In the genomic region with DNA sequence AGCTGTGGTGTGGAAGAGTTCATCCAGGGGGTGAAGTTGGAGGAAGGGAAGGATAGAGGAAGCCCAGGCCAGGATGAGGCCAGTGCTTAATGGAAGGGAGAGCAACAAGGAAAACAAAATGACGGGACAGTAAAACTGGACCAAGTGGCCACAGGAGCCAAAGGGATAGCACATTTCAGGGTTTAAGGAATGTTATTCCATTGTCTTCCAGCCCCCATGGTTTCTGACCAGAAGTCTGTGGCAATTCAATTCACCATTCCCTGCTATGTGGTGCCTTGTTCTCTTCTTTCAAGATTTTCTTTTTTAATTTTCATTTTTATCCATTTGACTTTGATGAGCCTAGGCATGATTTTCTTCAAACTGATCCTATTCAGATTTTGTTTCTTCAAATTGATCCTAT, we compare ENCODE assay signal across 26 cellular contexts. TPM values are rescaled to one million over a fixed set of nuclear protein-coding genes. Genes with fewer than 3 reads are reported as not detected.
DNase-seq lines count a peak whose midpoint lies in the region; ATAC-seq, FAIRE-seq and TF ChIP-seq lines count a peak whose summit lies in the region.
"Had no signal": no experiment of that assay in that cellular context is flagged by ENCODE, and none has a peak within 500 bp of the region (broad histone marks: within the 10 kb centered on the region; RNA-seq: fewer than 3 reads in every experiment).

No MANE protein-coding gene starts in this region.

- TF ChIP-seq POLR2A in A549 (IDR thresholded peaks at IDR 0.05; ENCODE audit: low read length) = no peak
- TF ChIP-seq POLR2A in HCT116 (IDR thresholded peaks at IDR 0.05; ENCODE audit: borderline replicate concordance, extremely low read depth, insufficient read depth, insufficient read length) = no peak
- no peak for TF ChIP-seq POLR2A in K562 (conservative IDR thresholded peaks at IDR 0.05)

- TF ChIP-seq RAD21 in A549 (conservative IDR thresholded peaks at IDR 0.05 in 1 of 2, IDR thresholded peaks at IDR 0.05 in 1 of 2) (no peak), HCT116 (IDR thresholded peaks at IDR 0.05; ENCODE audit: low read depth) (no peak), K562 (CRISPR knock-in tag; conservative IDR thresholded peaks at IDR 0.05 in 1 of 2, IDR thresholded peaks at IDR 0.05 in 1 of 2) (no peak)

- H3K9me1 ChIP-seq in K562 (ENCODE audit: control insufficient read depth, insufficient read depth, low read length) = no peaks in the 10 kb centered on the region

- H3K36me3 ChIP-seq in HCT116 (ENCODE audit: control insufficient read depth in 1 of 2, insufficient read depth in 2 of 2, low read length in 2 of 2) (no peaks in the 10 kb centered on the region), K562 (ENCODE audit: control insufficient read depth, insufficient read depth, low read length) (no peaks in the 10 kb centered on the region)
- H3K36me3 ChIP-seq: BE2C; BLaER1 treated with 17β-estradiol and CSF1 and Interleukin-3, amounts not matched to agents 10 nM and 100 nM had no signal

- H3K4me2 ChIP-seq in A549 (no peak overlapping the region), HCT116 (ENCODE audit: low read length) (no peak overlapping the region), K562 (ENCODE audit: insufficient read depth, low read length) (no peak overlapping the region)
- H3K4me2 ChIP-seq: BLaER1 treated with 17β-estradiol and CSF1 and Interleukin-3, amounts not matched to agents 10 nM and 100 nM had no signal

- H3K27ac ChIP-seq in A549 (no peak overlapping the region), HCT116 (ENCODE audit: low read depth, low read length) (no peak overlapping the region), K562 (ENCODE audit: extremely low read depth, low read depth, low read length) (no peak overlapping the region)
- H3K27ac ChIP-seq: BLaER1 treated with 17β-estradiol and CSF1 and Interleukin-3, amounts not matched to agents 10 nM and 100 nM; GM23248 had no signal

- RAD21 ChIA-PET in HCT116 (lab: Charles Lee; ENCODE audit: low non-redundant PET in 1 of 2, low total read pairs in 2 of 2, uncharacterized antibody in 2 of 2, unreplicated experiment in 2 of 2) = no interaction called here

- no peak overlapping the region for H3K4me3 ChIP-seq in A549
- no peak overlapping the region for H3K4me3 ChIP-seq in HCT116 (replicated peaks in 1 of 2; ENCODE audit: low read depth in 1 of 2, low read length in 2 of 2)
- no peak overlapping the region for H3K4me3 ChIP-seq in K562
- H3K4me3 ChIP-seq: BLaER1 treated with 17β-estradiol and CSF1 and Interleukin-3, amounts not matched to agents 10 nM and 100 nM; GM12878; GM23248 had no signal

- no peaks in the 10 kb centered on the region for H3K79me2 ChIP-seq in HCT116 (ENCODE audit: insufficient read depth, low read length)
- H3K79me2 ChIP-seq in K562 (ENCODE audit: control insufficient read depth, insufficient read depth, low read length) = no peaks in the 10 kb centered on the region

- H3K9me3 ChIP-seq in A549 = peaks cover 27% of the 10 kb centered on the region
- peaks cover 6 to 8% of the 10 kb centered on the region in 2 experiments; a peak in 2 of 4 replicates for H3K9me3 ChIP-seq in HCT116 (ENCODE audit: control insufficient read depth in 1 of 2, insufficient read depth in 1 of 2, low read depth in 1 of 2, low read length in 2 of 2)
- no peaks in the 10 kb centered on the region for H3K9me3 ChIP-seq in K562 (replicated peaks; ENCODE audit: control insufficient read depth, insufficient read depth, low read depth, low read length)
- H3K9me3 ChIP-seq: BE2C had no signal

- POLR2A ChIA-PET in A549 (lab: Yijun Ruan, JAX) (no interaction called here), HCT116 (lab: Charles Lee) (no interaction called here), K562 (lab: Yijun Ruan, JAX) (interaction anchor here (0.6 kb wide), 1 partner anchor 18 kb away, joined by 3 read pairs; no protein-coding TSS in a partner anchor)

- no peaks in the 10 kb centered on the region for H3K9me2 ChIP-seq in HCT116 (ENCODE audit: insufficient read depth)

- no peak overlapping the region for H2AFZ ChIP-seq in HCT116 (ENCODE audit: low read depth, low read length, poor library complexity, severe bottlenecking)
- no peak overlapping the region for H2AFZ ChIP-seq in K562 (ENCODE audit: low read depth, low read length)
- H2AFZ ChIP-seq: GM23248 had no signal

- H3K27ac Mint-ChIP-seq in activated T-helper 17 cell treated with anti-CD3 and anti-CD28 coated beads, Interleukin-2, amount 50 U/mL, for 72 hours = no peak overlapping the region
- H3K27ac Mint-ChIP-seq: CD14-positive monocyte; CD4-positive, alpha-beta T cell; HFFc6 had no signal

- no peak overlapping the region for H3K4me3 Mint-ChIP-seq in activated T-helper 17 cell treated with anti-CD3 and anti-CD28 coated beads, Interleukin-2, amount 50 U/mL, for 72 hours
- H3K4me3 Mint-ChIP-seq: CD4-positive, alpha-beta T cell; CD8-positive, alpha-beta memory T cell; HFFc6 had no signal

- H4K20me1 ChIP-seq in HCT116 (ENCODE audit: insufficient read depth) = no peaks in the 10 kb centered on the region
- no peaks in the 10 kb centered on the region for H4K20me1 ChIP-seq in K562 (replicated peaks; ENCODE audit: control insufficient read depth, insufficient read depth, low read length)
- H4K20me1 ChIP-seq: BLaER1 treated with 17β-estradiol and CSF1 and Interleukin-3, amounts not matched to agents 10 nM and 100 nM had no signal

- H3K9ac ChIP-seq in HCT116 (ENCODE audit: low read length) (no peak overlapping the region), K562 (ENCODE audit: insufficient read depth in 1 of 2, low read depth in 2 of 2, low read length in 2 of 2) (no peak overlapping the region)
- H3K9ac ChIP-seq: BLaER1 treated with 17β-estradiol and CSF1 and Interleukin-3, amounts not matched to agents 10 nM and 100 nM; GM23248 had no signal

- intact Hi-C loops in HCT116 (cut with micrococcal nuclease) (no loop called here), K562 (cut with micrococcal nuclease) (no loop called here)

- DNase-seq in A549 (ENCODE audit: low read depth in 1 of 2, low spot score in 1 of 2) (no peak), HCT116 (ENCODE audit: low read depth, low spot score) (no peak), K562 (ENCODE audit: extremely low read depth in 1 of 4, low spot score in 3 of 4) (no peak), AG20443 (ENCODE audit: low spot score) (no peak), ureter (ENCODE audit: low spot score) (no peak)
- DNase-seq: AML-193; BE2C; CD4-positive, alpha-beta T cell; CD8-positive, alpha-beta memory T cell; DMS 273 treated with DMSO at 0.1 percent for 48 hours; DMS79; EL; GDM1; GM23248; H7; HCEC 1CT; HFFc6 had no signal

- no peaks in the 10 kb centered on the region for H3K27me3 ChIP-seq in HCT116 (ENCODE audit: insufficient read depth, low read length)
- peaks cover 4 to 30% of the 10 kb centered on the region in 2 experiments; a peak in 4 of 5 replicates for H3K27me3 ChIP-seq in K562 (ENCODE audit: control insufficient read depth in 2 of 2, insufficient read depth in 2 of 2, low read length in 2 of 2)
- H3K27me3 ChIP-seq: BE2C had no signal

- WGBS in A549 (ENCODE audit: missing lambda C conversion rate) = 27% methylated on average over 1 of the region's 1 CpG
- 0% methylated on average over 1 of the region's 1 CpG for WGBS in K562 (ENCODE audit: insufficient coverage, low coverage, missing lambda C conversion rate)

- TF ChIP-seq EP300 in A549 (IDR thresholded peaks at IDR 0.05) = no peak
- TF ChIP-seq EP300 in K562 (IDR thresholded peaks at IDR 0.05; ENCODE audit: low read length) = no peak

- H3K9me3 Mint-ChIP-seq in activated T-helper 17 cell treated with anti-CD3 and anti-CD28 coated beads, Interleukin-2, amount 50 U/mL, for 72 hours = no peaks in the 10 kb centered on the region
- H3K9me3 Mint-ChIP-seq: CD4-positive, alpha-beta T cell had no signal

- BruUV-seq in HCT116 (replicated peaks; lab: Mats Ljungman, UMichigan) (no TSS peak), K562 (replicated peaks; lab: Mats Ljungman, UMichigan) (no TSS peak)

- ATAC-seq in A549 (no peak), HCT116 (no peak), K562 (no peak)
- no peak for ATAC-seq in activated T-helper 17 cell treated with anti-CD3 and anti-CD28 coated beads, Interleukin-2, amount 50 U/mL, for 72 hours (replicated peaks)
- ATAC-seq: GM12878 had no signal

- H3K27me3 Mint-ChIP-seq in activated T-helper 17 cell treated with anti-CD3 and anti-CD28 coated beads, Interleukin-2, amount 50 U/mL, for 72 hours = peaks cover 14% of the 10 kb centered on the region

- in situ Hi-C loops in K562 (cut with MboI) = no loop called here

- H3K4me1 ChIP-seq in A549 (no peaks in the 10 kb centered on the region), HCT116 (ENCODE audit: control insufficient read depth in 1 of 2, insufficient read depth in 2 of 2, low read length in 2 of 2) (no peaks in the 10 kb centered on the region), K562 (replicated peaks in 1 of 2; ENCODE audit: control insufficient read depth in 2 of 2, insufficient read depth in 2 of 2, low read length in 2 of 2) (no peaks in the 10 kb centered on the region)
- H3K4me1 ChIP-seq: BLaER1 treated with 17β-estradiol and CSF1 and Interleukin-3, amounts not matched to agents 10 nM and 100 nM had no signal

- H3K36me3 Mint-ChIP-seq in activated T-helper 17 cell treated with anti-CD3 and anti-CD28 coated beads, Interleukin-2, amount 50 U/mL, for 72 hours (ENCODE audit: low read depth) = no peaks in the 10 kb centered on the region
- H3K36me3 Mint-ChIP-seq: CD14-positive monocyte; CD8-positive, alpha-beta memory T cell had no signal

- CTCF ChIA-PET in A549 (lab: Yijun Ruan, JAX) (interaction anchor here (0.8 to 2.0 kb wide), 3 partner anchors 8 to 35 kb away, joined by 3 to 12 read pairs (median 3); no protein-coding TSS in a partner anchor), HCT116 (lab: Charles Lee) (no interaction called here), K562 (lab: Yijun Ruan, JAX; ENCODE audit: low intra/inter-chr PET ratio) (no interaction called here)

- no peak for TF ChIP-seq CTCF in A549 (IDR thresholded peaks at IDR 0.05)
- no peak for TF ChIP-seq CTCF in HCT116 (IDR thresholded peaks at IDR 0.05 in 2 of 3, conservative IDR thresholded peaks at IDR 0.05 in 1 of 3; ENCODE audit: borderline replicate concordance in 1 of 3, insufficient read depth in 1 of 3, low read depth in 2 of 3, low read length in 2 of 3)
- TF ChIP-seq CTCF in K562 (IDR thresholded peaks at IDR 0.05 in 2 of 3, conservative IDR thresholded peaks at IDR 0.05 in 1 of 3; ENCODE audit: insufficient read depth in 2 of 3, low read depth in 1 of 3, low read length in 3 of 3) = no peak

- H3K4me1 Mint-ChIP-seq in activated T-helper 17 cell treated with anti-CD3 and anti-CD28 coated beads, Interleukin-2, amount 50 U/mL, for 72 hours = no peaks in the 10 kb centered on the region
- H3K4me1 Mint-ChIP-seq: CD14-positive monocyte; CD8-positive, alpha-beta memory T cell had no signal

- FAIRE-seq in A549 (lab: Jason Lieb, UNC) (no peak), K562 (lab: Jason Lieb, UNC) (no peak)
- FAIRE-seq: D721Med, GM12878, GM19239, H1 had no signal

RNA-seq across cellular contexts. Expression of gene IGF2, which starts 22.5 kb away (rescaled TPM):
- 2.0 and 4.9 TPM in 2 replicates for polyA plus RNA-seq in A549 (2011; rRNA removed)
- 1.4 and 1.6 TPM in 2 replicates for polyA plus RNA-seq in A549 (2012; cell fraction: cytosol; rRNA removed)
- 1.3 and 1.7 TPM in 2 replicates for polyA plus RNA-seq in A549 (2012; cell fraction: nucleus; rRNA removed)
- polyA plus RNA-seq in A549 (2017; fragmentation: RNase III; extraction: RNeasy Plus Mini Kit Qiagen cat#74134 plus additional on column Dnase treatment) = 1.1 to 4.2 TPM (median 2.9 TPM) in 3 replicates
- 8.9 and 10.0 TPM in 2 replicates for polyA minus RNA-seq in A549 (2011; rRNA and poly(A)+ RNA removed)
- 17.9 TPM for total RNA-seq in HCT116 (2021; ENCODE audit: unreplicated experiment)
- polyA plus RNA-seq in HCT116 (2012) = 12.4 and 15.4 TPM in 2 replicates
- not detected in 2 replicates for total RNA-seq in K562 (2011; cell fraction: chromatin; rRNA removed; ENCODE audit: low replicate concordance)
- not detected in 2 replicates for total RNA-seq in K562 (2011; cell fraction: nucleolus; rRNA removed)
- total RNA-seq in K562 (2011; cell fraction: nucleoplasm; rRNA removed) = not detected in 2 replicates
- total RNA-seq in K562 (2014; rRNA removed) = not detected in 2 replicates
- total RNA-seq in K562 (2014; rRNA removed; fragmentation: Illumina TruSeq; extraction: Trizol) = not detected in 2 replicates
- total RNA-seq in K562 (2015; rRNA removed; fragmentation: Illumina TruSeq; extraction: Trizol) = not detected in 2 replicates
- total RNA-seq in K562 (2021) = 0.16 and 0.67 TPM in 2 replicates
- not detected in 2 replicates for polyA plus RNA-seq in K562 (2011; rRNA removed)
- polyA plus RNA-seq in K562 (2011; cell fraction: cytosol; rRNA removed) = 0.01 TPM in 1 of 2 replicates, not detected in the other
- 0.03 TPM in 1 of 2 replicates, not detected in the other for polyA plus RNA-seq in K562 (2011; cell fraction: nucleus; rRNA removed)
- 0.03 and 0.04 TPM in 2 replicates for polyA plus RNA-seq in K562 (2012)
- polyA plus RNA-seq in K562 (2014; fragmentation: Illumina TruSeq; extraction: Trizol) = not detected in 2 replicates
- polyA plus RNA-seq in K562 (2014; fragmentation: Nextera tagmentation; extraction: Ambion mirVana) = not detected
- 0.03 TPM in 1 of 2 replicates, not detected in the other for polyA plus RNA-seq in K562 (2014; rRNA removed)
- 0.07 and 0.18 TPM in 2 replicates for polyA minus RNA-seq in K562 (2011; rRNA and poly(A)+ RNA removed)
- polyA minus RNA-seq in K562 (2011; cell fraction: cytosol; rRNA and poly(A)+ RNA removed) = 5.3 TPM in 1 of 2 replicates, not detected in the other
- polyA minus RNA-seq in K562 (2011; cell fraction: nucleus; rRNA and poly(A)+ RNA removed) = not detected in 2 replicates
- total RNA-seq in activated T-helper 17 cell treated with anti-CD3 and anti-CD28 coated beads, Interleukin-2, amount 50 U/mL, for 72 hours = 100 to 1,000 TPM in 1 of 2 donors, 1 to 10 TPM in 1; 7.4 to 287 TPM
- 61.1 TPM for total RNA-seq in ureter
- total RNA-seq: CD4-positive, alpha-beta T cell; GM23248 had no signal
- polyA plus RNA-seq: CD14-positive monocyte; CD8-positive, alpha-beta memory T cell; GM12878 had no signal

RNA-seq across cellular contexts. Expression of gene INS, which starts 44.3 kb away (rescaled TPM):
- not detected in 2 replicates for polyA plus RNA-seq in A549 (2011; rRNA removed)
- not detected in 2 replicates for polyA plus RNA-seq in A549 (2012; cell fraction: cytosol; rRNA removed)
- not detected in 2 replicates for polyA plus RNA-seq in A549 (2012; cell fraction: nucleus; rRNA removed)
- not detected in 3 replicates for polyA plus RNA-seq in A549 (2017; fragmentation: RNase III; extraction: RNeasy Plus Mini Kit Qiagen cat#74134 plus additional on column Dnase treatment)
- polyA minus RNA-seq in A549 (2011; rRNA and poly(A)+ RNA removed) = not detected in 2 replicates
- 0.44 TPM for total RNA-seq in HCT116 (2021; ENCODE audit: unreplicated experiment)
- not detected in 2 replicates for polyA plus RNA-seq in HCT116 (2012)
- total RNA-seq in K562 (2011; cell fraction: chromatin; rRNA removed; ENCODE audit: low replicate concordance) = not detected in 2 replicates
- not detected in 2 replicates for total RNA-seq in K562 (2011; cell fraction: nucleolus; rRNA removed)
- not detected in 2 replicates for total RNA-seq in K562 (2011; cell fraction: nucleoplasm; rRNA removed)
- not detected in 2 replicates for total RNA-seq in K562 (2014; rRNA removed)
- not detected in 2 replicates for total RNA-seq in K562 (2014; rRNA removed; fragmentation: Illumina TruSeq; extraction: Trizol)
- total RNA-seq in K562 (2015; rRNA removed; fragmentation: Illumina TruSeq; extraction: Trizol) = not detected in 2 replicates
- total RNA-seq in K562 (2021) = not detected in 2 replicates
- polyA plus RNA-seq in K562 (2011; rRNA removed) = not detected in 2 replicates
- polyA plus RNA-seq in K562 (2011; cell fraction: cytosol; rRNA removed) = not detected in 2 replicates
- polyA plus RNA-seq in K562 (2011; cell fraction: nucleus; rRNA removed) = not detected in 2 replicates
- not detected in 2 replicates for polyA plus RNA-seq in K562 (2012)
- polyA plus RNA-seq in K562 (2014; fragmentation: Illumina TruSeq; extraction: Trizol) = not detected in 2 replicates
- polyA plus RNA-seq in K562 (2014; fragmentation: Nextera tagmentation; extraction: Ambion mirVana) = not detected
- not detected in 2 replicates for polyA plus RNA-seq in K562 (2014; rRNA removed)
- polyA minus RNA-seq in K562 (2011; rRNA and poly(A)+ RNA removed) = not detected in 2 replicates
- polyA minus RNA-seq in K562 (2011; cell fraction: cytosol; rRNA and poly(A)+ RNA removed) = not detected in 2 replicates
- not detected in 2 replicates for polyA minus RNA-seq in K562 (2011; cell fraction: nucleus; rRNA and poly(A)+ RNA removed)
- not detected for total RNA-seq in activated T-helper 17 cell treated with anti-CD3 and anti-CD28 coated beads, Interleukin-2, amount 50 U/mL, for 72 hours
- total RNA-seq in ureter = not detected
- total RNA-seq: A172; CD4-positive, alpha-beta T cell; CD8-positive, alpha-beta memory T cell; GM12878; GM23248; H1; H7; HFFc6 had no signal
- polyA plus RNA-seq: AG04450; CD14-positive monocyte; CD8-positive, alpha-beta memory T cell; GM12878; GM23248; H1 had no signal

RNA-seq across cellular contexts. Expression of gene TH, which starts 54.9 kb away (rescaled TPM):
- not detected in 2 replicates for polyA plus RNA-seq in A549 (2011; rRNA removed)
- polyA plus RNA-seq in A549 (2012; cell fraction: cytosol; rRNA removed) = 0.04 TPM in 2 replicates
- 0.05 and 0.06 TPM in 2 replicates for polyA plus RNA-seq in A549 (2012; cell fraction: nucleus; rRNA removed)
- not detected in 3 replicates for polyA plus RNA-seq in A549 (2017; fragmentation: RNase III; extraction: RNeasy Plus Mini Kit Qiagen cat#74134 plus additional on column Dnase treatment)
- 0.15 TPM in 1 of 2 replicates, not detected in the other for polyA minus RNA-seq in A549 (2011; rRNA and poly(A)+ RNA removed)
- total RNA-seq in HCT116 (2021; ENCODE audit: unreplicated experiment) = not detected
- 0.31 TPM in 1 of 2 replicates, not detected in the other for polyA plus RNA-seq in HCT116 (2012)
- total RNA-seq in K562 (2011; cell fraction: chromatin; rRNA removed; ENCODE audit: low replicate concordance) = not detected in 2 replicates
- not detected in 2 replicates for total RNA-seq in K562 (2011; cell fraction: nucleolus; rRNA removed)
- total RNA-seq in K562 (2011; cell fraction: nucleoplasm; rRNA removed) = not detected in 2 replicates
- not detected in 2 replicates for total RNA-seq in K562 (2014; rRNA removed)
- total RNA-seq in K562 (2014; rRNA removed; fragmentation: Illumina TruSeq; extraction: Trizol) = not detected in 2 replicates
- total RNA-seq in K562 (2015; rRNA removed; fragmentation: Illumina TruSeq; extraction: Trizol) = not detected in 2 replicates
- total RNA-seq in K562 (2021) = not detected in 2 replicates
- not detected in 2 replicates for polyA plus RNA-seq in K562 (2011; rRNA removed)
- 0.06 TPM in 1 of 2 replicates, not detected in the other for polyA plus RNA-seq in K562 (2011; cell fraction: cytosol; rRNA removed)
- not detected in 2 replicates for polyA plus RNA-seq in K562 (2011; cell fraction: nucleus; rRNA removed)
- polyA plus RNA-seq in K562 (2012) = not detected in 2 replicates
- polyA plus RNA-seq in K562 (2014; fragmentation: Illumina TruSeq; extraction: Trizol) = not detected in 2 replicates
- not detected for polyA plus RNA-seq in K562 (2014; fragmentation: Nextera tagmentation; extraction: Ambion mirVana)
- polyA plus RNA-seq in K562 (2014; rRNA removed) = not detected in 2 replicates
- polyA minus RNA-seq in K562 (2011; rRNA and poly(A)+ RNA removed) = not detected in 2 replicates
- polyA minus RNA-seq in K562 (2011; cell fraction: cytosol; rRNA and poly(A)+ RNA removed) = not detected in 2 replicates
- polyA minus RNA-seq in K562 (2011; cell fraction: nucleus; rRNA and poly(A)+ RNA removed) = not detected in 2 replicates
- total RNA-seq in activated T-helper 17 cell treated with anti-CD3 and anti-CD28 coated beads, Interleukin-2, amount 50 U/mL, for 72 hours = not detected
- 4.3 TPM for total RNA-seq in ureter
- total RNA-seq: CD4-positive, alpha-beta T cell; CD8-positive, alpha-beta memory T cell; GM12878; GM23248; H1; H7; HFFc6 had no signal
- polyA plus RNA-seq: AG04450; CD14-positive monocyte; CD8-positive, alpha-beta memory T cell; GM12878; GM23248 had no signal

Comparison
In these comparisons a context has a peak if more than half of its experiments do, and no peak if none do; other contexts are left out.
1. RNA of gene IGF2, which starts 22.5 kb away (total RNA-seq): 7.4 to 287 TPM in activated T-helper 17 cell treated with anti-CD3 and anti-CD28 coated beads, Interleukin-2, amount 50 U/mL, for 72 hours, 61.1 TPM in ureter (single experiment) and 17.9 TPM in HCT116 (single experiment); 0.16 to 0.67 TPM in K562; every median in the first group is over 4 times any median in the second.
2. Of the 35 proteins assayed by ChIP-seq in both K562 and A549: peak only in K562: EHMT2; only in A549: none; in both: none; in neither: 34.